18 cellular contexts compared by ENCODE assay signal in genomic region chr7:117067322-117067721, GRCh38.
"Had no signal": no experiment of that assay in that cellular context is flagged by ENCODE, and none has a peak within 500 bp of the region (broad histone marks: within the 10 kb centered on the region; RNA-seq: fewer than 3 reads in every experiment).

No MANE protein-coding gene starts in this region.

- H3K27ac ChIP-seq: adrenal gland, ovary, stomach, testis had no signal

- DNase-seq: activated CD4-positive, alpha-beta memory T cell treated with anti-CD3 and anti-CD28 coated beads for 36 hours; activated CD8-positive, alpha-beta memory T cell treated with anti-CD3 and anti-CD28 coated beads, Interleukin-2, amount 10 ng/mL, durations not matched to agents 7 days and 5 days; activated effector memory CD4-positive, alpha-beta T cell treated with anti-CD3 and anti-CD28 coated beads, Interleukin-2, amount 50 U/mL, for 16 hours; activated T-cell treated with anti-CD3 and anti-CD28 coated beads, Interleukin-2, amount 50 U/mL, for 24 hours; adrenal gland; heart left ventricle; left colon; ovary; stimulated activated CD4-positive, alpha-beta T cell treated with anti-CD3 and anti-CD28 coated beads, Interleukin-1b, Interleukin-23, amount 100 ng/mL, for 48 hours; stomach; T-cell; T-helper 9 cell; testis had no signal

- H3K27ac Mint-ChIP-seq: activated CD4-positive, alpha-beta memory T cell treated with anti-CD3 and anti-CD28 coated beads for 36 hours; activated CD8-positive, alpha-beta memory T cell treated with anti-CD3 and anti-CD28 coated beads, Interleukin-2, amount 10 ng/mL, durations not matched to agents 7 days and 5 days; activated naive CD4-positive, alpha-beta T cell treated with anti-CD3 and anti-CD28 coated beads, Interleukin-2, amount 50 U/mL, for 24 hours; activated T-cell treated with anti-CD3 and anti-CD28 coated beads, Interleukin-2, amount 50 U/mL, for 24 hours; mesothelial cell of epicardium; T-cell had no signal

- H3K4me3 Mint-ChIP-seq: activated CD4-positive, alpha-beta memory T cell treated with anti-CD3 and anti-CD28 coated beads for 36 hours; activated CD8-positive, alpha-beta memory T cell treated with anti-CD3 and anti-CD28 coated beads, Interleukin-2, amount 10 ng/mL, durations not matched to agents 7 days and 5 days; activated naive CD4-positive, alpha-beta T cell treated with anti-CD3 and anti-CD28 coated beads, Interleukin-2, amount 50 U/mL, for 24 hours; activated T-cell treated with anti-CD3 and anti-CD28 coated beads, Interleukin-2, amount 50 U/mL, for 24 hours; mesothelial cell of epicardium; neural crest cell; T-cell had no signal

- H3K9me3 ChIP-seq: adrenal gland, heart left ventricle, ovary, stomach, testis had no signal

- H3K9me3 Mint-ChIP-seq: activated CD4-positive, alpha-beta memory T cell treated with anti-CD3 and anti-CD28 coated beads for 36 hours; activated naive CD4-positive, alpha-beta T cell treated with anti-CD3 and anti-CD28 coated beads, Interleukin-2, amount 50 U/mL, for 24 hours; activated T-cell treated with anti-CD3 and anti-CD28 coated beads, Interleukin-2, amount 50 U/mL, for 24 hours; mesothelial cell of epicardium; neural crest cell; T-cell had no signal

- ATAC-seq: activated CD8-positive, alpha-beta memory T cell treated with anti-CD3 and anti-CD28 coated beads, Interleukin-2, amount 10 ng/mL, durations not matched to agents 7 days and 5 days; left colon; T-cell had no signal

- H3K27me3 ChIP-seq: adrenal gland, heart left ventricle, ovary, stomach, testis had no signal

- H3K36me3 ChIP-seq: adrenal gland, heart left ventricle, ovary, stomach had no signal

- H3K4me3 ChIP-seq: adrenal gland, heart left ventricle, lung, ovary, stomach, testis had no signal

- H3K27me3 Mint-ChIP-seq: activated CD4-positive, alpha-beta memory T cell treated with anti-CD3 and anti-CD28 coated beads for 36 hours; activated CD8-positive, alpha-beta memory T cell treated with anti-CD3 and anti-CD28 coated beads, Interleukin-2, amount 10 ng/mL, durations not matched to agents 7 days and 5 days; activated naive CD4-positive, alpha-beta T cell treated with anti-CD3 and anti-CD28 coated beads, Interleukin-2, amount 50 U/mL, for 24 hours; activated T-cell treated with anti-CD3 and anti-CD28 coated beads, Interleukin-2, amount 50 U/mL, for 24 hours; T-cell had no signal

- FAIRE-seq: frontal cortex had no signal

- H3K36me3 Mint-ChIP-seq: activated CD4-positive, alpha-beta memory T cell treated with anti-CD3 and anti-CD28 coated beads for 36 hours; activated CD8-positive, alpha-beta memory T cell treated with anti-CD3 and anti-CD28 coated beads, Interleukin-2, amount 10 ng/mL, durations not matched to agents 7 days and 5 days; activated naive CD4-positive, alpha-beta T cell treated with anti-CD3 and anti-CD28 coated beads, Interleukin-2, amount 50 U/mL, for 24 hours; mesothelial cell of epicardium; T-cell had no signal
